1 cellular context compared by ENCODE assay signal in genomic region chr5:88883059-88883565, GRCh38.
TF ChIP-seq lines count a peak whose summit lies in the region.

Gene MEF2C, minus strand, starts transcription at chr5:88883184. Its CDS starts 59,396 bp downstream, at chr5:88823788.

TF ChIP-seq in K562, 482 proteins besides CTCF, POLR2A, EP300 and RAD21 (continued from another document and continues in another):
- TF ChIP-seq, protein P1, sequence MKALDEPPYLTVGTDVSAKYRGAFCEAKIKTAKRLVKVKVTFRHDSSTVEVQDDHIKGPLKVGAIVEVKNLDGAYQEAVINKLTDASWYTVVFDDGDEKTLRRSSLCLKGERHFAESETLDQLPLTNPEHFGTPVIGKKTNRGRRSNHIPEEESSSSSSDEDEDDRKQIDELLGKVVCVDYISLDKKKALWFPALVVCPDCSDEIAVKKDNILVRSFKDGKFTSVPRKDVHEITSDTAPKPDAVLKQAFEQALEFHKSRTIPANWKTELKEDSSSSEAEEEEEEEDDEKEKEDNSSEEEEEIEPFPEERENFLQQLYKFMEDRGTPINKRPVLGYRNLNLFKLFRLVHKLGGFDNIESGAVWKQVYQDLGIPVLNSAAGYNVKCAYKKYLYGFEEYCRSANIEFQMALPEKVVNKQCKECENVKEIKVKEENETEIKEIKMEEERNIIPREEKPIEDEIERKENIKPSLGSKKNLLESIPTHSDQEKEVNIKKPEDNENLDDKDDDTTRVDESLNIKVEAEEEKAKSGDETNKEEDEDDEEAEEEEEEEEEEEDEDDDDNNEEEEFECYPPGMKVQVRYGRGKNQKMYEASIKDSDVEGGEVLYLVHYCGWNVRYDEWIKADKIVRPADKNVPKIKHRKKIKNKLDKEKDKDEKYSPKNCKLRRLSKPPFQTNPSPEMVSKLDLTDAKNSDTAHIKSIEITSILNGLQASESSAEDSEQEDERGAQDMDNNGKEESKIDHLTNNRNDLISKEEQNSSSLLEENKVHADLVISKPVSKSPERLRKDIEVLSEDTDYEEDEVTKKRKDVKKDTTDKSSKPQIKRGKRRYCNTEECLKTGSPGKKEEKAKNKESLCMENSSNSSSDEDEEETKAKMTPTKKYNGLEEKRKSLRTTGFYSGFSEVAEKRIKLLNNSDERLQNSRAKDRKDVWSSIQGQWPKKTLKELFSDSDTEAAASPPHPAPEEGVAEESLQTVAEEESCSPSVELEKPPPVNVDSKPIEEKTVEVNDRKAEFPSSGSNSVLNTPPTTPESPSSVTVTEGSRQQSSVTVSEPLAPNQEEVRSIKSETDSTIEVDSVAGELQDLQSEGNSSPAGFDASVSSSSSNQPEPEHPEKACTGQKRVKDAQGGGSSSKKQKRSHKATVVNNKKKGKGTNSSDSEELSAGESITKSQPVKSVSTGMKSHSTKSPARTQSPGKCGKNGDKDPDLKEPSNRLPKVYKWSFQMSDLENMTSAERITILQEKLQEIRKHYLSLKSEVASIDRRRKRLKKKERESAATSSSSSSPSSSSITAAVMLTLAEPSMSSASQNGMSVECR (CRISPR knock-in tag; IDR thresholded peaks at IDR 0.05): 0 out of 2 replicates have a peak, but pooled peaks have one; percentile 15
- 0 out of 2 replicates have a peak, but pooled peaks have one; percentile 69 for TF ChIP-seq ZNF449 (CRISPR knock-in tag; IDR thresholded peaks at IDR 0.05)
- TF ChIP-seq GABPB1 (CRISPR knock-in tag; IDR thresholded peaks at IDR 0.05): 0 out of 2 replicates have a peak, but pooled peaks have one; percentile 19
- TF ChIP-seq ZNF609 (CRISPR knock-in tag; IDR thresholded peaks at IDR 0.05; ENCODE audit: borderline replicate concordance): no peak
- peak; percentile 62 for TF ChIP-seq POLR2AphosphoS5 (IDR thresholded peaks at IDR 0.05; ENCODE audit: control insufficient read depth, insufficient read depth, low read depth, low read length)
- TF ChIP-seq MYC (IDR thresholded peaks at IDR 0.05; ENCODE audit: low read depth, low read length): 0 out of 2 replicates have a peak, but pooled peaks have one; percentile 60
- no peak for TF ChIP-seq MYC (CRISPR knock-in tag; IDR thresholded peaks at IDR 0.05; ENCODE audit: borderline replicate concordance, low read depth)
- TF ChIP-seq ZNF280A (IDR thresholded peaks at IDR 0.05; ENCODE audit: low read depth, partially characterized antibody): no peak
- TF ChIP-seq BHLHE40 (IDR thresholded peaks at IDR 0.05; ENCODE audit: low read length): 0 out of 2 replicates have a peak, but pooled peaks have one; percentile 19
- TF ChIP-seq KAT7 (CRISPR knock-in tag; IDR thresholded peaks at IDR 0.05; ENCODE audit: borderline replicate concordance): no peak; the same call in none of the 2 replicates
- 0 out of 2 replicates have a peak, but pooled peaks have one; percentile 27 for TF ChIP-seq CREM (IDR thresholded peaks at IDR 0.05; ENCODE audit: low read depth)
- no peak for TF ChIP-seq XRCC4 (IDR thresholded peaks at IDR 0.05; ENCODE audit: extremely low read depth, insufficient read depth, insufficient read length)
- TF ChIP-seq BCLAF1 (IDR thresholded peaks at IDR 0.05; ENCODE audit: borderline replicate concordance in 1 of 2, control insufficient read depth in 1 of 2, low read depth in 2 of 2, low read length in 1 of 2): 0 out of 4 replicates have a peak, but pooled peaks of 1 of the 2 experiments have one; percentile 25
- 0 out of 4 replicates have a peak, but pooled peaks of 1 of the 2 experiments have one; percentile 31 for TF ChIP-seq ETV6 (IDR thresholded peaks at IDR 0.05; ENCODE audit: borderline replicate concordance in 1 of 2, low read depth in 2 of 2, low read length in 1 of 2)
- no peak for TF ChIP-seq ETV6 (CRISPR knock-in tag; IDR thresholded peaks at IDR 0.05; ENCODE audit: borderline replicate concordance)
- TF ChIP-seq, protein P2, sequence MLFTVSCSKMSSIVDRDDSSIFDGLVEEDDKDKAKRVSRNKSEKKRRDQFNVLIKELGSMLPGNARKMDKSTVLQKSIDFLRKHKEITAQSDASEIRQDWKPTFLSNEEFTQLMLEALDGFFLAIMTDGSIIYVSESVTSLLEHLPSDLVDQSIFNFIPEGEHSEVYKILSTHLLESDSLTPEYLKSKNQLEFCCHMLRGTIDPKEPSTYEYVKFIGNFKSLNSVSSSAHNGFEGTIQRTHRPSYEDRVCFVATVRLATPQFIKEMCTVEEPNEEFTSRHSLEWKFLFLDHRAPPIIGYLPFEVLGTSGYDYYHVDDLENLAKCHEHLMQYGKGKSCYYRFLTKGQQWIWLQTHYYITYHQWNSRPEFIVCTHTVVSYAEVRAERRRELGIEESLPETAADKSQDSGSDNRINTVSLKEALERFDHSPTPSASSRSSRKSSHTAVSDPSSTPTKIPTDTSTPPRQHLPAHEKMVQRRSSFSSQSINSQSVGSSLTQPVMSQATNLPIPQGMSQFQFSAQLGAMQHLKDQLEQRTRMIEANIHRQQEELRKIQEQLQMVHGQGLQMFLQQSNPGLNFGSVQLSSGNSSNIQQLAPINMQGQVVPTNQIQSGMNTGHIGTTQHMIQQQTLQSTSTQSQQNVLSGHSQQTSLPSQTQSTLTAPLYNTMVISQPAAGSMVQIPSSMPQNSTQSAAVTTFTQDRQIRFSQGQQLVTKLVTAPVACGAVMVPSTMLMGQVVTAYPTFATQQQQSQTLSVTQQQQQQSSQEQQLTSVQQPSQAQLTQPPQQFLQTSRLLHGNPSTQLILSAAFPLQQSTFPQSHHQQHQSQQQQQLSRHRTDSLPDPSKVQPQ (CRISPR knock-in tag; IDR thresholded peaks at IDR 0.05; ENCODE audit: borderline replicate concordance): no peak
- TF ChIP-seq TAF1 (IDR thresholded peaks at IDR 0.05; ENCODE audit: control insufficient read depth, extremely low read depth, insufficient read depth, low read length, severe bottlenecking): peak; percentile 95
- 0 out of 2 replicates have a peak, but pooled peaks have one; percentile 13 for TF ChIP-seq ATF7 (IDR thresholded peaks at IDR 0.05)
- 0 out of 2 replicates have a peak, but pooled peaks have one; percentile 19 for TF ChIP-seq CTBP1 (IDR thresholded peaks at IDR 0.05; ENCODE audit: borderline replicate concordance)
- TF ChIP-seq, protein P3, sequence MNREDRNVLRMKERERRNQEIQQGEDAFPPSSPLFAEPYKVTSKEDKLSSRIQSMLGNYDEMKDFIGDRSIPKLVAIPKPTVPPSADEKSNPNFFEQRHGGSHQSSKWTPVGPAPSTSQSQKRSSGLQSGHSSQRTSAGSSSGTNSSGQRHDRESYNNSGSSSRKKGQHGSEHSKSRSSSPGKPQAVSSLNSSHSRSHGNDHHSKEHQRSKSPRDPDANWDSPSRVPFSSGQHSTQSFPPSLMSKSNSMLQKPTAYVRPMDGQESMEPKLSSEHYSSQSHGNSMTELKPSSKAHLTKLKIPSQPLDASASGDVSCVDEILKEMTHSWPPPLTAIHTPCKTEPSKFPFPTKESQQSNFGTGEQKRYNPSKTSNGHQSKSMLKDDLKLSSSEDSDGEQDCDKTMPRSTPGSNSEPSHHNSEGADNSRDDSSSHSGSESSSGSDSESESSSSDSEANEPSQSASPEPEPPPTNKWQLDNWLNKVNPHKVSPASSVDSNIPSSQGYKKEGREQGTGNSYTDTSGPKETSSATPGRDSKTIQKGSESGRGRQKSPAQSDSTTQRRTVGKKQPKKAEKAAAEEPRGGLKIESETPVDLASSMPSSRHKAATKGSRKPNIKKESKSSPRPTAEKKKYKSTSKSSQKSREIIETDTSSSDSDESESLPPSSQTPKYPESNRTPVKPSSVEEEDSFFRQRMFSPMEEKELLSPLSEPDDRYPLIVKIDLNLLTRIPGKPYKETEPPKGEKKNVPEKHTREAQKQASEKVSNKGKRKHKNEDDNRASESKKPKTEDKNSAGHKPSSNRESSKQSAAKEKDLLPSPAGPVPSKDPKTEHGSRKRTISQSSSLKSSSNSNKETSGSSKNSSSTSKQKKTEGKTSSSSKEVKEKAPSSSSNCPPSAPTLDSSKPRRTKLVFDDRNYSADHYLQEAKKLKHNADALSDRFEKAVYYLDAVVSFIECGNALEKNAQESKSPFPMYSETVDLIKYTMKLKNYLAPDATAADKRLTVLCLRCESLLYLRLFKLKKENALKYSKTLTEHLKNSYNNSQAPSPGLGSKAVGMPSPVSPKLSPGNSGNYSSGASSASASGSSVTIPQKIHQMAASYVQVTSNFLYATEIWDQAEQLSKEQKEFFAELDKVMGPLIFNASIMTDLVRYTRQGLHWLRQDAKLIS (CRISPR knock-in tag; IDR thresholded peaks at IDR 0.05): 0 out of 2 replicates have a peak, but pooled peaks have one; percentile 13
- peak; percentile 97 for TF ChIP-seq ZNF197 (CRISPR knock-in tag; IDR thresholded peaks at IDR 0.05; ENCODE audit: low read depth)
- no peak for TF ChIP-seq ZBTB5 (IDR thresholded peaks at IDR 0.05)
- TF ChIP-seq HNRNPLL (IDR thresholded peaks at IDR 0.05; ENCODE audit: low read depth, low read length, poor library complexity, severe bottlenecking): no peak
